ENCODE assay signal across 1 cellular context in the genomic region with DNA sequence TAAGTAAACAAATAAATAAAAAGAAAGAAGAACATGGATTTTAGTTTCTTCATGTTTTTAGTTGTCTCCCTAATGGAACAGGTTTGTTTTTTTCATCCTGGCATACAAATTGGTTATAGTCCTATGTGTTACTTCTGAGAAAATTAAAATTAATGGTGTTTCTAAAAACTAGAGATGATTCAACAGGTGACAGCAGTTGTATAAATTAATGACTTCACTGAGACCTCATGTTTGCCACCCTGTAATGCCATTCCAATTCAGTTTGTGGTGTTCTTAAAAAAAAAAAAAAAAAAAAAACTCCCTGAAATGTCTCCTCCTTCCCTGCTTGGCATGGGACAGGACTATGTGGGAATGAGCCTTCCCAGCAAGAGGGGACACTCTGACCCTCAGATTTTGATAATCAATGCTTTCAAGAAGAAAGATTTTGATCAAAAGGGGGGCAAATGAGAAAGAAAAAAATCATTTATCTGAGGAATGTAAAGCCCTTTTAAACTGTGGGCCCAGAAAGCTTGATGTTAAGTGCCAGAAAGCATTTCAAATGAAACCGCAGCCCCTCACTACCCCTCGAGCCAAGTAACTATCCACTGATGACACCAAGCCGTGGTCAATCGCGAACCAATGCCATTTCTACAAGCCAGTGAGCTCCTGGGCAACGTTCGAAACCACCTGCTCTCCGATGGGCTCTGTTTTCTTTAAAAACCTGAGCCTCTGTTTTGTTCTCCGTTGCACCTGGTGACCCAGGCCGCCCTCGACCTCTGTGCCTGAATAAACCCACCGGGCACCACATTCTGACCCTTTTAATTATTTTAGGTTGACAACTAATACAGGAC.
TF ChIP-seq lines count a peak whose summit lies in the region.

No MANE protein-coding gene starts in this region.

TF ChIP-seq in HepG2, 621 proteins besides CTCF, POLR2A, EP300 and RAD21:
- TF ChIP-seq GABPA (IDR thresholded peaks at IDR 0.05; ENCODE audit: low read depth, low read length) (no peak), GABPA (CRISPR knock-in tag; IDR thresholded peaks at IDR 0.05; ENCODE audit: low read depth) (peak; percentile 21; the same call in 1 of the 2 replicates), ZNF205 (CRISPR knock-in tag; IDR thresholded peaks at IDR 0.05) (no peak), NR2C2 (CRISPR knock-in tag; IDR thresholded peaks at IDR 0.05; ENCODE audit: borderline replicate concordance) (no peak), ZNF792 (CRISPR knock-in tag; IDR thresholded peaks at IDR 0.05) (0 out of 2 replicates have a peak, but pooled peaks have one; percentile 3), LCORL (IDR thresholded peaks at IDR 0.05) (no peak), LCORL (CRISPR knock-in tag; IDR thresholded peaks at IDR 0.05) (0 out of 2 replicates have a peak, but pooled peaks have one; percentile 5), NFATC3 (CRISPR knock-in tag; IDR thresholded peaks at IDR 0.05) (0 out of 2 replicates have a peak, but pooled peaks have one; percentile 33), ZNF746 (CRISPR knock-in tag; IDR thresholded peaks at IDR 0.05) (0 out of 2 replicates have a peak, but pooled peaks have one; percentile 2)
- TF ChIP-seq, protein P1, sequence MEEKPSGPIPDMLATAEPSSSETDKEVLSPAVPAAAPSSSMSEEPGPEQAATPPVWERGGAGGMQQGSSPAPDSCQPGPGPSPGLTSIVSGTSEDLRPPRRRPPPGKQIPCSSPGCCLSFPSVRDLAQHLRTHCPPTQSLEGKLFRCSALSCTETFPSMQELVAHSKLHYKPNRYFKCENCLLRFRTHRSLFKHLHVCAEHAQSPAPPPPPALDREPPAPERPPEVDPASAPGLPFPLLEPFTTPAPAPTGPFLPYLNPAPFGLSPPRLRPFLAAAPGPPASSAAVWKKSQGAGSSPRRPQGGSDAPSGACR (CRISPR knock-in tag; IDR thresholded peaks at IDR 0.05): 0 out of 2 replicates have a peak, but pooled peaks have one; percentile 7
